In the genomic region with DNA sequence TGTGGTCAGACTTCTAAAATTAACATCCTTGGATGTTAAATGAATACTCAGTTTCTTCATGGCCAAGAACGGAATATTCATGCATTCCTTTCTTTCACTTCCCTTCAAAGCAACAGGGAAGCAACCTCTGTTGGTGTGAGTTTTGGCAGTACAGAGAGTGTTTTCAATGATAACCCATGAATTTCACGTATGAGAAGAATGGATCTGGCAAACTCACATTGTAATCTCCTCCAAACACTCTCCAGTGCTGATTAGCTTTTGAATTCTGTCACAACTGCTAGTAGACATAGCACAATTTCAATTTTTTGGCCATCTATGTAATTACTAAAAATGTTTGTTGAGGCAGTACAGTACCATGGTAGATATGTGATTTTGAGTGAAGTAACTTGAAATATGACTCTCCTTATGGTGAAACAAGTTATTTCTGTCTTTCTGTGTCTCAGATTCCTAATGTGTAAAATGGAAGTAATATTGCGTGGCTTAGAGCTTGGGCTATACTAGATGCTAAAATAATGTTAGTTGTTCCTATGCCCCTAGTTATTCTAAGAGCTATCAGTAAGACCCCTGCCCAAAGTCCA, we compare ENCODE assay signal across 18 cellular contexts.
DNase-seq lines count a peak whose midpoint lies in the region; ATAC-seq and TF ChIP-seq lines count a peak whose summit lies in the region.
"Had no signal": no experiment of that assay in that cellular context is flagged by ENCODE, and none has a peak within 500 bp of the region (broad histone marks: within the 10 kb centered on the region; RNA-seq: fewer than 3 reads in every experiment).

No MANE protein-coding gene starts in this region.

- H3K56ac ChIP-seq in H9 (ENCODE audit: insufficient read length, low read depth, low read length): no peak overlapping the region

- H3K27me3 Mint-ChIP-seq in H9 (ENCODE audit: low read depth) (no peaks in the 10 kb centered on the region), glutamatergic neuron (ENCODE audit: unreplicated experiment) (no peaks in the 10 kb centered on the region)

- H3K9me3 ChIP-seq in H9 (ENCODE audit: control insufficient read depth, low read depth, low read length): peaks cover 12% of the 10 kb centered on the region
- H3K9me3 ChIP-seq in adrenal gland (replicated peaks in 1 of 3): no peaks in the 10 kb centered on the region
- peaks cover 6% of the 10 kb centered on the region in 2 donors for H3K9me3 ChIP-seq in neuronal stem cell (replicated peaks in 1 of 2; ENCODE audit: control insufficient read depth in 2 of 2, insufficient read depth in 1 of 2, low read depth in 1 of 2, low read length in 2 of 2)
- H3K9me3 ChIP-seq: gastroesophageal sphincter, SJSA1 had no signal

- H3K79me1 ChIP-seq in H9 (ENCODE audit: insufficient read depth, low read depth, low read length, poor library complexity, severe bottlenecking): no peaks in the 10 kb centered on the region
- no peaks in the 10 kb centered on the region for H3K79me1 ChIP-seq in neuronal stem cell (ENCODE audit: low read depth, low read length)

- H3K27me3 ChIP-seq in H9 (ENCODE audit: insufficient read depth, low read length) (no peaks in the 10 kb centered on the region), adrenal gland (no peaks in the 10 kb centered on the region), neuronal stem cell (ENCODE audit: control insufficient read depth in 3 of 3, insufficient read depth in 3 of 3, low read depth in 1 of 3, low read length in 3 of 3) (no peaks in the 10 kb centered on the region)
- H3K27me3 ChIP-seq: cardiac muscle cell, gastroesophageal sphincter, SJSA1 had no signal

- H3T11ph ChIP-seq in H9 (ENCODE audit: low read length): no peak overlapping the region

- peaks cover 16 to 19% of the 10 kb centered on the region in 2 experiments for H3K9me3 Mint-ChIP-seq in H9
- H3K9me3 Mint-ChIP-seq in glutamatergic neuron (ENCODE audit: unreplicated experiment): peaks cover 2% of the 10 kb centered on the region

- H3K36me3 ChIP-seq in adrenal gland (replicated peaks in 1 of 2) (no peaks in the 10 kb centered on the region), neuronal stem cell (replicated peaks in 1 of 2; ENCODE audit: control insufficient read depth in 2 of 2, insufficient read depth in 2 of 2, low read length in 2 of 2) (no peaks in the 10 kb centered on the region)
- H3K36me3 ChIP-seq: cardiac muscle cell, SJSA1 had no signal

- H2BK15ac ChIP-seq in H9 (ENCODE audit: low read depth, low read length) (no peak overlapping the region), neuronal stem cell (ENCODE audit: low read length) (no peak overlapping the region)

- peaks cover 11 to 18% of the 10 kb centered on the region in 2 experiments for H3K4me1 Mint-ChIP-seq in H9
- no peaks in the 10 kb centered on the region for H3K4me1 Mint-ChIP-seq in glutamatergic neuron (ENCODE audit: low read depth, unreplicated experiment)

- no peak for ATAC-seq in HG03521 (IDR thresholded peaks at IDR 0.05; ENCODE audit: unreplicated experiment)
- ATAC-seq: activated CD4-positive, alpha-beta T cell treated with anti-CD3 and anti-CD28 coated beads for 36 hours; gastroesophageal sphincter had no signal

- H3K9ac ChIP-seq in H9 (ENCODE audit: extremely low read depth, insufficient read length, low read length) (no peak overlapping the region), neuronal stem cell (ENCODE audit: low read depth, low read length, poor library complexity) (no peak overlapping the region)

- TF ChIP-seq CTCF in H9 (conservative IDR thresholded peaks at IDR 0.05) (no peak), adrenal gland (IDR thresholded peaks at IDR 0.05) (no peak), glutamatergic neuron (IDR thresholded peaks at IDR 0.05; ENCODE audit: partially characterized antibody, unreplicated experiment) (no peak), GM10248 (IDR thresholded peaks at IDR 0.05; ENCODE audit: control extremely low read depth, extremely low read depth, low read depth, missing control alignments) (no peak)

- no peak overlapping the region for H3K4me3 Mint-ChIP-seq in H9
- no peak overlapping the region for H3K4me3 Mint-ChIP-seq in glutamatergic neuron (ENCODE audit: unreplicated experiment)
- H3K4me3 Mint-ChIP-seq: activated CD4-positive, alpha-beta T cell treated with anti-CD3 and anti-CD28 coated beads for 36 hours had no signal

- CTCF ChIA-PET in GM10248 (lab: Yijun Ruan, JAX): interaction anchor here (1.1 to 1.4 kb wide), 4 partner anchors 10 to 69 kb away, joined by 3 to 8 read pairs (median 3); no protein-coding TSS in a partner anchor

- no peak overlapping the region for H2BK5ac ChIP-seq in H9 (ENCODE audit: insufficient read length, low read length)
- no peak overlapping the region for H2BK5ac ChIP-seq in neuronal stem cell (ENCODE audit: low read length)

- TF ChIP-seq POLR2A in adrenal gland (IDR thresholded peaks at IDR 0.05): no peak

- no peak overlapping the region for H4K5ac ChIP-seq in H9 (ENCODE audit: insufficient read length, low read depth, low read length)

- H3K79me2 ChIP-seq in H9 (ENCODE audit: insufficient read depth, low read length): no peaks in the 10 kb centered on the region

- WGBS in H9 (ENCODE audit: extremely low coverage, insufficient read length, low lambda C conversion rate): no CpG with 5 or more reads among the region's 3 CpGs
- 32 to 39% (median 35%) methylated on average over 3 of the region's 3 CpGs for WGBS in adrenal gland, 4 donors
- no CpG with 5 or more reads among the region's 3 CpGs for WGBS in neuronal stem cell (ENCODE audit: extremely low coverage in 2 of 2, insufficient read length in 2 of 2, insufficient replicate concordance in 1 of 2), 2 donors

- no peak for DNase-seq in H9
- DNase-seq in adrenal gland: no peak
- peak; percentile 60 for DNase-seq in fibroblast of peridontal ligament (ENCODE audit: extremely low read depth)
- no peak for DNase-seq in neuronal stem cell (ENCODE audit: low spot score)
- DNase-seq in glutamatergic neuron: no peak
- DNase-seq in SKM-1 treated with dmso at 0.1 percent for 144 hours (lab: John Stamatoyannopoulos, UW; ENCODE audit: unreplicated experiment): no peak
- no peak for DNase-seq in GM10248 (ENCODE audit: extremely low spot score)
- DNase-seq: activated CD4-positive, alpha-beta T cell treated with anti-CD3 and anti-CD28 coated beads for 36 hours; COR-L47; NCI-H187; NCI-H446; stimulated activated CD4-positive, alpha-beta T cell treated with anti-CD3 and anti-CD28 coated beads, Interleukin-2, amount 100 ng/mL, for 48 hours; substantia nigra; T1000 had no signal

- H2BK120ac ChIP-seq in H9 (ENCODE audit: low read depth, low read length, poor library complexity, severe bottlenecking) (no peak overlapping the region), neuronal stem cell (ENCODE audit: low read depth, low read length) (no peak overlapping the region)

- H4K8ac ChIP-seq in H9 (replicated peaks; ENCODE audit: insufficient read length, low read depth, low read length) (no peak overlapping the region), neuronal stem cell (ENCODE audit: low read depth, low read length) (no peak overlapping the region)

- peak overlapping the region in 1 of 4 donors; percentile 9 for H3K4me3 ChIP-seq in adrenal gland
- H3K4me3 ChIP-seq in neuronal stem cell (ENCODE audit: low read length in 2 of 2): no peak overlapping the region
- H3K4me3 ChIP-seq: cardiac muscle cell, gastroesophageal sphincter, SJSA1 had no signal

- POLR2A ChIA-PET in GM10248 (lab: Yijun Ruan, JAX): no interaction called here

- H3K27ac ChIP-seq in H9 (ENCODE audit: insufficient read length, low read depth, low read length): no peak overlapping the region
- peak overlapping the region; percentile 6 to 83 (median 62) for H3K27ac ChIP-seq in adrenal gland
- H3K27ac ChIP-seq in neuronal stem cell (replicated peaks; ENCODE audit: low read length): no peak overlapping the region
- H3K27ac ChIP-seq: cardiac muscle cell, gastroesophageal sphincter, SJSA1 had no signal

- H3K4me1 ChIP-seq in H9 (ENCODE audit: insufficient read depth, low read length) (peaks cover 5% of the 10 kb centered on the region), adrenal gland (replicated peaks in 1 of 2) (peaks cover 33 to 61% of the 10 kb centered on the region in 2 donors), neuronal stem cell (ENCODE audit: control insufficient read depth in 2 of 2, insufficient read depth in 1 of 2, low read depth in 1 of 2, low read length in 2 of 2) (peaks cover 2 to 8% of the 10 kb centered on the region in 2 donors)
- H3K4me1 ChIP-seq: SJSA1 had no signal

- H3K4me2 ChIP-seq in H9 (ENCODE audit: insufficient read depth, insufficient read length, low read length): peak overlapping the region; percentile 18
- no peak overlapping the region for H3K4me2 ChIP-seq in neuronal stem cell (ENCODE audit: insufficient read depth, low read length, poor library complexity, severe bottlenecking)

- peaks cover 4 to 9% (median 7%) of the 10 kb centered on the region in 3 experiments; a peak in 6 of 7 replicates for H3K36me3 Mint-ChIP-seq in H9 (ENCODE audit: insufficient read depth in 1 of 3, low read depth in 3 of 3)
- no peaks in the 10 kb centered on the region for H3K36me3 Mint-ChIP-seq in glutamatergic neuron (ENCODE audit: unreplicated experiment)

- no peak overlapping the region for H2AK5ac ChIP-seq in H9 (ENCODE audit: insufficient read length, low read length)
- no peak overlapping the region for H2AK5ac ChIP-seq in neuronal stem cell (ENCODE audit: low read depth, low read length)

- no peaks in the 10 kb centered on the region for H3K23me2 ChIP-seq in H9 (ENCODE audit: insufficient read length, low read depth, low read length, poor library complexity, severe bottlenecking)

- H3K18ac ChIP-seq in H9 (ENCODE audit: insufficient read length, low read depth, low read length): no peak overlapping the region
- no peak overlapping the region for H3K18ac ChIP-seq in neuronal stem cell (ENCODE audit: low read length)

- H2AFZ ChIP-seq in H9 (ENCODE audit: low read length) (no peak overlapping the region), neuronal stem cell (ENCODE audit: low read length) (peak overlapping the region; percentile 4)

- no peak overlapping the region for H2BK20ac ChIP-seq in H9 (ENCODE audit: low read depth, low read length, poor library complexity, severe bottlenecking)

- peak overlapping the region in 1 of 3 experiments; percentile 2; a peak in 1 of 7 replicates for H3K27ac Mint-ChIP-seq in H9
- H3K27ac Mint-ChIP-seq in glutamatergic neuron (ENCODE audit: unreplicated experiment): no peak overlapping the region
- H3K27ac Mint-ChIP-seq: activated CD4-positive, alpha-beta T cell treated with anti-CD3 and anti-CD28 coated beads for 36 hours had no signal

- H4K20me1 ChIP-seq in H9 (ENCODE audit: control insufficient read depth, insufficient read depth, insufficient read length): no peaks in the 10 kb centered on the region

- H4K91ac ChIP-seq in H9 (ENCODE audit: insufficient read length, low read depth, low read length): no peak overlapping the region
- no peak overlapping the region for H4K91ac ChIP-seq in neuronal stem cell (ENCODE audit: low read depth, low read length, poor library complexity)

- intact Hi-C loops in adrenal gland (cut with DNase I): no loop called here

- H3K23ac ChIP-seq in H9 (ENCODE audit: insufficient read length, low read depth, low read length) (no peak overlapping the region), neuronal stem cell (ENCODE audit: low read depth, low read length, poor library complexity) (no peak overlapping the region)

- H2BK12ac ChIP-seq in H9 (ENCODE audit: insufficient read length, low read depth, low read length) (no peak overlapping the region), neuronal stem cell (ENCODE audit: low read length) (no peak overlapping the region)

- H3K4ac ChIP-seq in H9 (ENCODE audit: low read depth, low read length): no peak overlapping the region
- H3K4ac ChIP-seq in neuronal stem cell (ENCODE audit: low read length): no peak overlapping the region

- H3K14ac ChIP-seq in H9 (ENCODE audit: insufficient read depth, low read length) (no peak overlapping the region), neuronal stem cell (ENCODE audit: low read length) (no peak overlapping the region)

Comparison
In these comparisons a context has a peak if more than half of its experiments do, and no peak if none do; other contexts are left out.
1. H3K27ac ChIP-seq: peak in adrenal gland (5 of 5); none in H9 (single experiment) and neuronal stem cell (single experiment).